15 cellular contexts compared by ENCODE assay signal in the genomic region with DNA sequence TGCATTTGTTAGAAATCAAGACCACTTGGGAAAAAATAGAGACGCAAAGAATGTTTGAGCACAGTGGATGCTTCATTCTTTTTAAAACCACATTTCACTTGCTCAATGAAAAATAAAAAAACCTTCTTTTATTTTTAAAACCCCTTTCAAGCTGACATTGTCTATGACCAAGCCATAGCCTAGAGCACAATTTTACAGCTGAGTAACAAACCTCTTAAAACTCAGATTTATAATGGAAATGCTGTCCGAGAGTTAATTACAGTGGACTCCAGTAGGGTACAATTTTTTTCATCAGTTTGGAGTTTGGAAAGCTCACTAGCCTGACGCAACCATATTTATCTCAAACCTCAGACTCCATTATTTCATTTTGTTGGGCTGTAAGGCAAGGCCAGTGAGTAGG.
DNase-seq lines count a peak whose midpoint lies in the region; TF ChIP-seq lines count a peak whose summit lies in the region.
"Had no signal": no experiment of that assay in that cellular context is flagged by ENCODE, and none has a peak within 500 bp of the region (broad histone marks: within the 10 kb centered on the region; RNA-seq: fewer than 3 reads in every experiment).

No MANE protein-coding gene starts in this region.

- POLR2A ChIA-PET in GM10248 (lab: Yijun Ruan, JAX): no interaction called here

- TF ChIP-seq CTCF in GM10248 (IDR thresholded peaks at IDR 0.05; ENCODE audit: control extremely low read depth, extremely low read depth, low read depth, missing control alignments): no peak

- peak; percentile 3 for DNase-seq in DMS79 treated with DMSO at 0.1 percent for 48 hours (lab: John Stamatoyannopoulos, UW)
- DNase-seq in DMS79 (lab: John Stamatoyannopoulos, UW): no peak
- DNase-seq in RPMI7951 (ENCODE audit: low read depth): peak; percentile 64
- peak; percentile 34 for DNase-seq in renal cortical epithelial cell (ENCODE audit: low read depth)
- DNase-seq in activated effector memory CD4-positive, alpha-beta T cell treated with anti-CD3 and anti-CD28 coated beads, Interleukin-2, amount 50 U/mL, for 16 hours: no peak
- no peak for DNase-seq in GM10248 (ENCODE audit: extremely low spot score)
- no peak for DNase-seq in hypothalamus (lab: John Stamatoyannopoulos, UW)
- DNase-seq: AML-193; Calu3; CD4-positive, CD25-positive, alpha-beta regulatory T cell; DMS 273 treated with DMSO at 0.1 percent for 48 hours; DND-41; GF-D8; H7; KG1 had no signal

- CTCF ChIA-PET in GM10248 (lab: Yijun Ruan, JAX): interaction anchor here (0.8 to 1.5 kb wide), 4 partner anchors 8 to 41 kb away, joined by 3 to 4 read pairs (median 3); no protein-coding TSS in a partner anchor

Comparison
In these comparisons a context has a peak if more than half of its experiments do, and no peak if none do; other contexts are left out.
1. DNase-seq: peak in DMS79 treated with DMSO at 0.1 percent for 48 hours (single experiment), RPMI7951 (single experiment) and renal cortical epithelial cell (single experiment); none in DMS79 (single experiment), activated effector memory CD4-positive, alpha-beta T cell treated with anti-CD3 and anti-CD28 coated beads, Interleukin-2, amount 50 U/mL, for 16 hours (single experiment), GM10248 (single experiment) and hypothalamus (0 of 51).